1 cellular context compared by ENCODE assay signal in the genomic region with DNA sequence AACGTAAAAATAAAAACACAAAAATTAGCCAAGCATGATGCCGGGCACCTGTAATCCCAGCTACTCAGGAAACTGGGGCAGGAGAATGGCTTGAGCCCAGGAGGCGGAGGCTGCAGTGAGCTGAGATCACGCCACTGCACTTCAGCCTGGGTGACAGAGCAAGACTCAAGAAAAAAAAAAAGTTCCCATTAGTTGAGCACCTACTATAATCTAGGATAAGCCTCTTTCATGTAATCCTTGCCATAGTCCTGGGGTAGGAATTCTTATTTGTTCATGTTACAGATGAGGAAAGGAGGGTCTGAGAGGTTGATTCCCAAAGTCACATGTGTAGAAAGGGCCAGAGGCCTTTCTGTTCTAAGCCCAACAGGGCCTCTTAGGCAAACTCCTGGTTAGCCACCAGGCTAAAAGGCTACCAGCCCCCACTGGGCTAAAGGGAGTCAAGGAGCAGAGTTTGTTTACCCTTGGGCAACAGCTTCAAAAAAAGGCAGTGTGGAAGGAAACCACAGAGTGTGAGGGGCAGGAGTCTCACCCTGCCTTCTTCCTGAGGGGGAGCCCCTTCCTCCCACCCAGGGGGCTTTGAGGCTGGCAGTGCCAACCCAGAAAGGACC.
A peak's percentile ranks its signal among the peaks of the same experiment; 100 is the strongest.
TF ChIP-seq lines count a peak whose summit lies in the region.

No MANE protein-coding gene starts in this region.

TF ChIP-seq in HEK293, 187 proteins besides CTCF, POLR2A, EP300 and RAD21 (continued from another document):
- TF ChIP-seq ZNF335 (tag by site-specific recombination; conservative IDR thresholded peaks at IDR 0.05), result no peak
- TF ChIP-seq, protein P1, sequence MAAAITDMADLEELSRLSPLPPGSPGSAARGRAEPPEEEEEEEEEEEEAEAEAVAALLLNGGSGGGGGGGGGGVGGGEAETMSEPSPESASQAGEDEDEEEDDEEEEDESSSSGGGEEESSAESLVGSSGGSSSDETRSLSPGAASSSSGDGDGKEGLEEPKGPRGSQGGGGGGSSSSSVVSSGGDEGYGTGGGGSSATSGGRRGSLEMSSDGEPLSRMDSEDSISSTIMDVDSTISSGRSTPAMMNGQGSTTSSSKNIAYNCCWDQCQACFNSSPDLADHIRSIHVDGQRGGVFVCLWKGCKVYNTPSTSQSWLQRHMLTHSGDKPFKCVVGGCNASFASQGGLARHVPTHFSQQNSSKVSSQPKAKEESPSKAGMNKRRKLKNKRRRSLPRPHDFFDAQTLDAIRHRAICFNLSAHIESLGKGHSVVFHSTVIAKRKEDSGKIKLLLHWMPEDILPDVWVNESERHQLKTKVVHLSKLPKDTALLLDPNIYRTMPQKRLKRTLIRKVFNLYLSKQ (tag by site-specific recombination; IDR thresholded peaks at IDR 0.05; ENCODE audit: borderline replicate concordance), result no peak
- TF ChIP-seq ZNF585B (tag by site-specific recombination; IDR thresholded peaks at IDR 0.05), result no peak
- no peak for TF ChIP-seq ZNF76 (tag by site-specific recombination; IDR thresholded peaks at IDR 0.05; ENCODE audit: borderline replicate concordance, low read depth)
- no peak for TF ChIP-seq EGR2 (tag by site-specific recombination; IDR thresholded peaks at IDR 0.05; ENCODE audit: low read depth)
- TF ChIP-seq ZNF623 (tag by site-specific recombination; IDR thresholded peaks at IDR 0.05), result peak; percentile 74
- TF ChIP-seq ZNF560 (tag by site-specific recombination; IDR thresholded peaks at IDR 0.05; ENCODE audit: borderline replicate concordance), result no peak
- TF ChIP-seq GLIS1 (tag by site-specific recombination; IDR thresholded peaks at IDR 0.05), result no peak
- no peak for TF ChIP-seq ZNF660 (tag by site-specific recombination; IDR thresholded peaks at IDR 0.05)
- no peak for TF ChIP-seq GLI2 (tag by site-specific recombination; IDR thresholded peaks at IDR 0.05; ENCODE audit: borderline replicate concordance, low read depth)
- peak; percentile 99 for TF ChIP-seq ZNF664 (tag by site-specific recombination; IDR thresholded peaks at IDR 0.05)
- TF ChIP-seq ZNF768 (tag by site-specific recombination; IDR thresholded peaks at IDR 0.05), result no peak
- TF ChIP-seq, protein P2, sequence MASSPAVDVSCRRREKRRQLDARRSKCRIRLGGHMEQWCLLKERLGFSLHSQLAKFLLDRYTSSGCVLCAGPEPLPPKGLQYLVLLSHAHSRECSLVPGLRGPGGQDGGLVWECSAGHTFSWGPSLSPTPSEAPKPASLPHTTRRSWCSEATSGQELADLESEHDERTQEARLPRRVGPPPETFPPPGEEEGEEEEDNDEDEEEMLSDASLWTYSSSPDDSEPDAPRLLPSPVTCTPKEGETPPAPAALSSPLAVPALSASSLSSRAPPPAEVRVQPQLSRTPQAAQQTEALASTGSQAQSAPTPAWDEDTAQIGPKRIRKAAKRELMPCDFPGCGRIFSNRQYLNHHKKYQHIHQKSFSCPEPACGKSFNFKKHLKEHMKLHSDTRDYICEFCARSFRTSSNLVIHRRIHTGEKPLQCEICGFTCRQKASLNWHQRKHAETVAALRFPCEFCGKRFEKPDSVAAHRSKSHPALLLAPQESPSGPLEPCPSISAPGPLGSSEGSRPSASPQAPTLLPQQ (tag by site-specific recombination; IDR thresholded peaks at IDR 0.05), result no peak
